In genomic region chr22:40346178-40347064, GRCh38 we compare ENCODE assay signal across 8 cellular contexts. TPM values are rescaled to one million over a fixed set of nuclear protein-coding genes. Genes with fewer than 3 reads are reported as not detected.
DNase-seq lines count a peak whose midpoint lies in the region; ATAC-seq and TF ChIP-seq lines count a peak whose summit lies in the region.

Gene ADSL (plus strand): TSS chr22:40346500. CDS start chr22:40346559, 59 bp downstream.

- peak within 1 kb of the TSS; percentile 73 for H4K91ac ChIP-seq in trophoblast cell (ENCODE audit: low read depth, low read length)

- no peaks in the 10 kb centered on the region for H3K9me3 Mint-ChIP-seq in activated naive CD8-positive, alpha-beta T cell treated with anti-CD3 and anti-CD28 coated beads, Interleukin-2, amount 50 U/mL, for 24 hours

- peaks cover 4% of the 10 kb centered on the region for H3K79me2 ChIP-seq in trophoblast cell (ENCODE audit: control insufficient read depth, insufficient read depth, low read length, poor library complexity)

- H3K36me3 ChIP-seq in trophoblast cell (ENCODE audit: control insufficient read depth in 1 of 2, insufficient read depth in 2 of 2, low read length in 2 of 2), result peaks cover 8 to 11% of the 10 kb centered on the region in 2 experiments
- peaks cover 14 to 28% (median 19%) of the 10 kb centered on the region in 3 donors for H3K36me3 ChIP-seq in tibial artery

- peak within 1 kb of the TSS; percentile 86 for H3K9ac ChIP-seq in trophoblast cell (ENCODE audit: low read length)

- DNase-seq in GM04504 (ENCODE audit: low read depth) (peak; percentile 70), HFF-Myc (ENCODE audit: extremely low read depth, low read depth) (peak; percentile 50), NCI-H1048 (lab: John Stamatoyannopoulos, UW) (peak; percentile 82), SW480 (ENCODE audit: low spot score) (peak; percentile 86), Right ventricle myocardium superior (peak; percentile 92), trophoblast cell (peak; percentile 86 to 88), tibial artery (peak; percentile 85 to 93)
- DNase-seq in activated naive CD8-positive, alpha-beta T cell treated with anti-CD3 and anti-CD28 coated beads, Interleukin-2, amount 50 U/mL, for 24 hours, result peak; percentile 92

- H3K18ac ChIP-seq in trophoblast cell (ENCODE audit: low read length), result peak within 1 kb of the TSS; percentile 86

- H3K4me1 Mint-ChIP-seq in activated naive CD8-positive, alpha-beta T cell treated with anti-CD3 and anti-CD28 coated beads, Interleukin-2, amount 50 U/mL, for 24 hours, result peaks cover 47% of the 10 kb centered on the region

- H3K4me1 ChIP-seq in trophoblast cell (ENCODE audit: control insufficient read depth in 1 of 2, insufficient read depth in 2 of 2, low read length in 2 of 2) (peaks cover 4 to 5% of the 10 kb centered on the region in 2 experiments), tibial artery (peaks cover 0 to 23% (median 19%) of the 10 kb centered on the region in 4 donors)

- intact Hi-C loops in Right ventricle myocardium superior (cut with DNase I), result loop anchor here (10.0 kb wide), 1 partner anchor 312 kb away; no protein-coding TSS in a partner anchor
- intact Hi-C loops in tibial artery (cut with DNase I; ENCODE audit: low total_unique reads), result loop anchor here (5.0 to 10.0 kb wide), 2 partner anchors 309 to 812 kb away; partner anchors contain the start of gene RPS19BP1

- H3K9me3 ChIP-seq in trophoblast cell (ENCODE audit: insufficient read depth, low read depth, low read length), result no peaks in the 10 kb centered on the region
- H3K9me3 ChIP-seq in tibial artery, result no peaks in the 10 kb centered on the region

- H3K4me3 ChIP-seq in HFF-Myc (replicated peaks; ENCODE audit: low read depth, low read length), result peak within 1 kb of the TSS; percentile 71
- H3K4me3 ChIP-seq in trophoblast cell (ENCODE audit: low read depth, low read length), result peak within 1 kb of the TSS; percentile 96
- peak within 1 kb of the TSS; percentile 70 to 71 for H3K4me3 ChIP-seq in tibial artery

- H3K4me3 Mint-ChIP-seq in activated naive CD8-positive, alpha-beta T cell treated with anti-CD3 and anti-CD28 coated beads, Interleukin-2, amount 50 U/mL, for 24 hours, result peak within 1 kb of the TSS; percentile 99

- peak within 1 kb of the TSS; percentile 64 for H2AK5ac ChIP-seq in trophoblast cell (ENCODE audit: low read length)

- H2AFZ ChIP-seq in trophoblast cell (ENCODE audit: insufficient read depth, low read length, poor library complexity), result peak within 1 kb of the TSS; percentile 88

- peak; percentile 96 for ATAC-seq in activated naive CD8-positive, alpha-beta T cell treated with anti-CD3 and anti-CD28 coated beads, Interleukin-2, amount 50 U/mL, for 24 hours
- peak; percentile 98 for ATAC-seq in Right ventricle myocardium superior (ENCODE audit: poor library complexity)

- H3K27me3 Mint-ChIP-seq in activated naive CD8-positive, alpha-beta T cell treated with anti-CD3 and anti-CD28 coated beads, Interleukin-2, amount 50 U/mL, for 24 hours, result no peaks in the 10 kb centered on the region

- no peak for TF ChIP-seq CTCF in HFF-Myc (IDR thresholded peaks at IDR 0.05; ENCODE audit: low read depth, low read length, missing control alignments)
- peak; percentile 19 to 20 for TF ChIP-seq CTCF in tibial artery (IDR thresholded peaks at IDR 0.05)

- H3K14ac ChIP-seq in trophoblast cell (ENCODE audit: low read length), result peak within 1 kb of the TSS; percentile 86

- no CpG with 5 or more reads among the region's 65 CpGs for WGBS in trophoblast cell (ENCODE audit: extremely low coverage, insufficient coverage, insufficient read length)

- peak within 1 kb of the TSS; percentile 38 for H3K4ac ChIP-seq in trophoblast cell (ENCODE audit: low read depth, low read length)

- H4K8ac ChIP-seq in trophoblast cell (ENCODE audit: low read depth, low read length), result peak within 1 kb of the TSS; percentile 91

- H2BK5ac ChIP-seq in trophoblast cell (ENCODE audit: low read depth, low read length, poor library complexity), result peak within 1 kb of the TSS; percentile 60

- peaks cover 5% of the 10 kb centered on the region for H3K79me1 ChIP-seq in trophoblast cell (ENCODE audit: low read length)

- no peak within 1 kb of the TSS for H3K23ac ChIP-seq in trophoblast cell (ENCODE audit: low read length)

- peak within 1 kb of the TSS; percentile 8 for H2BK120ac ChIP-seq in trophoblast cell (ENCODE audit: insufficient read depth, low read length, poor library complexity)

- no peak within 1 kb of the TSS for H2BK12ac ChIP-seq in trophoblast cell (ENCODE audit: low read length)

- H3K27me3 ChIP-seq in trophoblast cell (ENCODE audit: insufficient read depth, low read length) (no peaks in the 10 kb centered on the region), tibial artery (no peaks in the 10 kb centered on the region)

- peak within 1 kb of the TSS; percentile 87 for H4K12ac ChIP-seq in trophoblast cell (ENCODE audit: low read depth, low read length)

- H3K36me3 Mint-ChIP-seq in activated naive CD8-positive, alpha-beta T cell treated with anti-CD3 and anti-CD28 coated beads, Interleukin-2, amount 50 U/mL, for 24 hours (ENCODE audit: low read depth), result peaks cover 36% of the 10 kb centered on the region

- H3K27ac Mint-ChIP-seq in activated naive CD8-positive, alpha-beta T cell treated with anti-CD3 and anti-CD28 coated beads, Interleukin-2, amount 50 U/mL, for 24 hours, result peak within 1 kb of the TSS; percentile 98

- peak within 1 kb of the TSS; percentile 63 for H3K4me2 ChIP-seq in trophoblast cell (ENCODE audit: low read length)

- peak within 1 kb of the TSS; percentile 68 for H3K27ac ChIP-seq in trophoblast cell (ENCODE audit: low read depth, low read length)
- H3K27ac ChIP-seq in tibial artery, result peak within 1 kb of the TSS; percentile 82 to 87

RNA-seq across cellular contexts. Expression of gene ADSL, which starts in this region (rescaled TPM):
- 52.0 TPM for total RNA-seq in Right ventricle myocardium superior
- 46.5 and 47.6 TPM in 2 replicates for polyA plus RNA-seq in trophoblast cell (2013)

Comparison
In these comparisons a context has a peak if more than half of its experiments do, and no peak if none do; other contexts are left out.
1. Peak in every context shown above with its lines: DNase-seq, ATAC-seq, H3K4me3 ChIP-seq and H3K27ac ChIP-seq.